Comparison of ENCODE assay signal across 3 cellular contexts in genomic region chr1:24764439-24764838, GRCh38.
TF ChIP-seq lines count a peak whose summit lies in the region.

No MANE protein-coding gene starts in this region.

TF ChIP-seq in A549, 52 proteins besides CTCF, POLR2A, EP300 and RAD21:
- no peak for TF ChIP-seq CHD2 (IDR thresholded peaks at IDR 0.05; ENCODE audit: low read length, partially characterized antibody)
- no peak for TF ChIP-seq KDM1A (IDR thresholded peaks at IDR 0.05; ENCODE audit: low read depth)
- no peak for TF ChIP-seq ZSCAN20 (CRISPR knock-in tag; IDR thresholded peaks at IDR 0.05)
- TF ChIP-seq HOXA7 (CRISPR knock-in tag; IDR thresholded peaks at IDR 0.05), result no peak
- no peak for TF ChIP-seq RFX5 (IDR thresholded peaks at IDR 0.05)
- TF ChIP-seq MYC (IDR thresholded peaks at IDR 0.05; ENCODE audit: borderline replicate concordance, low read length), result no peak
- TF ChIP-seq HES2 (IDR thresholded peaks at IDR 0.05), result no peak
- no peak for TF ChIP-seq JUN (IDR thresholded peaks at IDR 0.05)
- no peak for TF ChIP-seq FOSL2 (IDR thresholded peaks at IDR 0.05)
- TF ChIP-seq FOSL2 (CRISPR knock-in tag; IDR thresholded peaks at IDR 0.05), result no peak
- no peak for TF ChIP-seq MAX (IDR thresholded peaks at IDR 0.05)
- TF ChIP-seq HEYL (CRISPR knock-in tag; IDR thresholded peaks at IDR 0.05), result no peak
- TF ChIP-seq E2F6 (IDR thresholded peaks at IDR 0.05; ENCODE audit: borderline replicate concordance, low read depth), result no peak
- no peak for TF ChIP-seq EHMT2 (IDR thresholded peaks at IDR 0.05; ENCODE audit: low read depth)
- TF ChIP-seq HOXB5 (CRISPR knock-in tag; IDR thresholded peaks at IDR 0.05), result no peak
- no peak for TF ChIP-seq NR3C1 (IDR thresholded peaks at IDR 0.05)
- TF ChIP-seq FOXS1 (CRISPR knock-in tag; IDR thresholded peaks at IDR 0.05), result no peak
- no peak for TF ChIP-seq RCOR1 (IDR thresholded peaks at IDR 0.05; ENCODE audit: low read depth, low read length)

TF ChIP-seq in GM23338, 12 proteins besides CTCF, POLR2A, EP300 and RAD21:
- TF ChIP-seq JUNB (IDR thresholded peaks at IDR 0.05; ENCODE audit: unreplicated experiment), result no peak
- TF ChIP-seq ZNF114 (CRISPR knock-in tag; IDR thresholded peaks at IDR 0.05), result no peak
- no peak for TF ChIP-seq CREB1 (CRISPR knock-in tag; IDR thresholded peaks at IDR 0.05; ENCODE audit: low read depth)
- TF ChIP-seq POLR2AphosphoS5 (IDR thresholded peaks at IDR 0.05; ENCODE audit: low read depth), result no peak
- TF ChIP-seq ZNF331 (CRISPR knock-in tag; IDR thresholded peaks at IDR 0.05; ENCODE audit: low read depth), result no peak
- TF ChIP-seq, protein P1, sequence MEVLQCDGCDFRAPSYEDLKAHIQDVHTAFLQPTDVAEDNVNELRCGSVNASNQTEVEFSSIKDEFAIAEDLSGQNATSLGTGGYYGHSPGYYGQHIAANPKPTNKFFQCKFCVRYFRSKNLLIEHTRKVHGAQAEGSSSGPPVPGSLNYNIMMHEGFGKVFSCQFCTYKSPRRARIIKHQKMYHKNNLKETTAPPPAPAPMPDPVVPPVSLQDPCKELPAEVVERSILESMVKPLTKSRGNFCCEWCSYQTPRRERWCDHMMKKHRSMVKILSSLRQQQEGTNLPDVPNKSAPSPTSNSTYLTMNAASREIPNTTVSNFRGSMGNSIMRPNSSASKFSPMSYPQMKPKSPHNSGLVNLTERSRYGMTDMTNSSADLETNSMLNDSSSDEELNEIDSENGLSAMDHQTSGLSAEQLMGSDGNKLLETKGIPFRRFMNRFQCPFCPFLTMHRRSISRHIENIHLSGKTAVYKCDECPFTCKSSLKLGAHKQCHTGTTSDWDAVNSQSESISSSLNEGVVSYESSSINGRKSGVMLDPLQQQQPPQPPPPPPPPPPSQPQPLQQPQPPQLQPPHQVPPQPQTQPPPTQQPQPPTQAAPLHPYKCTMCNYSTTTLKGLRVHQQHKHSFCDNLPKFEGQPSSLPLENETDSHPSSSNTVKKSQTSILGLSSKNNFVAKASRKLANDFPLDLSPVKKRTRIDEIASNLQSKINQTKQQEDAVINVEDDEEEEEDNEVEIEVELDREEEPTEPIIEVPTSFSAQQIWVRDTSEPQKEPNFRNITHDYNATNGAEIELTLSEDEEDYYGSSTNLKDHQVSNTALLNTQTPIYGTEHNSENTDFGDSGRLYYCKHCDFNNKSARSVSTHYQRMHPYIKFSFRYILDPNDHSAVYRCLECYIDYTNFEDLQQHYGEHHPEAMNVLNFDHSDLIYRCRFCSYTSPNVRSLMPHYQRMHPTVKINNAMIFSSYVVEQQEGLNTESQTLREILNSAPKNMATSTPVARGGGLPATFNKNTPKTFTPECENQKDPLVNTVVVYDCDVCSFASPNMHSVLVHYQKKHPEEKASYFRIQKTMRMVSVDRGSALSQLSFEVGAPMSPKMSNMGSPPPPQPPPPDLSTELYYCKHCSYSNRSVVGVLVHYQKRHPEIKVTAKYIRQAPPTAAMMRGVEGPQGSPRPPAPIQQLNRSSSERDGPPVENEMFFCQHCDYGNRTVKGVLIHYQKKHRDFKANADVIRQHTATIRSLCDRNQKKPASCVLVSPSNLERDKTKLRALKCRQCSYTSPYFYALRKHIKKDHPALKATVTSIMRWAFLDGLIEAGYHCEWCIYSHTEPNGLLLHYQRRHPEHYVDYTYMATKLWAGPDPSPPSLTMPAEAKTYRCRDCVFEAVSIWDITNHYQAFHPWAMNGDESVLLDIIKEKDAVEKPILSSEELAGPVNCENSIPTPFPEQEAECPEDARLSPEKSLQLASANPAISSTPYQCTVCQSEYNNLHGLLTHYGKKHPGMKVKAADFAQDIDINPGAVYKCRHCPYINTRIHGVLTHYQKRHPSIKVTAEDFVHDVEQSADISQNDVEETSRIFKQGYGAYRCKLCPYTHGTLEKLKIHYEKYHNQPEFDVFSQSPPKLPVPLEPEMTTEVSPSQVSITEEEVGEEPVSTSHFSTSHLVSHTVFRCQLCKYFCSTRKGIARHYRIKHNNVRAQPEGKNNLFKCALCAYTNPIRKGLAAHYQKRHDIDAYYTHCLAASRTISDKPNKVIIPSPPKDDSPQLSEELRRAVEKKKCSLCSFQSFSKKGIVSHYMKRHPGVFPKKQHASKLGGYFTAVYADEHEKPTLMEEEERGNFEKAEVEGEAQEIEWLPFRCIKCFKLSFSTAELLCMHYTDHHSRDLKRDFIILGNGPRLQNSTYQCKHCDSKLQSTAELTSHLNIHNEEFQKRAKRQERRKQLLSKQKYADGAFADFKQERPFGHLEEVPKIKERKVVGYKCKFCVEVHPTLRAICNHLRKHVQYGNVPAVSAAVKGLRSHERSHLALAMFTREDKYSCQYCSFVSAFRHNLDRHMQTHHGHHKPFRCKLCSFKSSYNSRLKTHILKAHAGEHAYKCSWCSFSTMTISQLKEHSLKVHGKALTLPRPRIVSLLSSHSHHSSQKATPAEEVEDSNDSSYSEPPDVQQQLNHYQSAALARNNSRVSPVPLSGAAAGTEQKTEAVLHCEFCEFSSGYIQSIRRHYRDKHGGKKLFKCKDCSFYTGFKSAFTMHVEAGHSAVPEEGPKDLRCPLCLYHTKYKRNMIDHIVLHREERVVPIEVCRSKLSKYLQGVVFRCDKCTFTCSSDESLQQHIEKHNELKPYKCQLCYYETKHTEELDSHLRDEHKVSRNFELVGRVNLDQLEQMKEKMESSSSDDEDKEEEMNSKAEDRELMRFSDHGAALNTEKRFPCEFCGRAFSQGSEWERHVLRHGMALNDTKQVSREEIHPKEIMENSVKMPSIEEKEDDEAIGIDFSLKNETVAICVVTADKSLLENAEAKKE (CRISPR knock-in tag; IDR thresholded peaks at IDR 0.05), result no peak
- TF ChIP-seq ETS1 (IDR thresholded peaks at IDR 0.05), result no peak

TF ChIP-seq in H1, 55 proteins besides CTCF, POLR2A, EP300 and RAD21:
- TF ChIP-seq JUN (IDR thresholded peaks at IDR 0.05; ENCODE audit: low read depth, low read length), result no peak
- TF ChIP-seq KDM1A (IDR thresholded peaks at IDR 0.05; ENCODE audit: borderline replicate concordance, low read length), result peak; percentile 22; the same call in 1 of the 2 replicates
